In the genomic region with DNA sequence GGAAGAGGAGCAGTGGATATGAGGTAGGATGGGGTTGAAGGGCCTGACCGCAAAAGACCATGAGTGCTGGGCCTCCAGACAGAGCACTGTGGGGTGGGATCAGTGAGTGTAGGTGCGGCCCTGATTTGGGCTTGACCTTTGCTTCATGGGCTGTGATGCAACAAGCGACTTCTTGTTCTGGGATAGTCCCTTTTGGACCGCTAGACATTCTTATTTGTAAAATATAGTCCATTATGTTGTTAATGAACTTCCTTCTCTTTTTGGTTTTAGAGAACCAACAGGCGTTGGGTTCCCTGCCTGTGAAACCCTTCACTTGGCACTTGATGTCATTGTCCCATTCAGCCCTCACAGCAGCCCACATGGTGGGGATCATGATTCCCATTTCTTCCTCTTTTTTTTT, we compare ENCODE assay signal across 16 cellular contexts. TPM values are rescaled to one million over a fixed set of nuclear protein-coding genes. Genes with fewer than 3 reads are reported as not detected.
DNase-seq lines count a peak whose midpoint lies in the region; ATAC-seq lines count a peak whose summit lies in the region.
"Had no signal": no experiment of that assay in that cellular context is flagged by ENCODE, and none has a peak within 500 bp of the region (broad histone marks: within the 10 kb centered on the region; RNA-seq: fewer than 3 reads in every experiment).

No MANE protein-coding gene starts in this region.

- H3K27ac Mint-ChIP-seq in naive thymus-derived CD4-positive, alpha-beta T cell, result no peak overlapping the region
- no peak overlapping the region for H3K27ac Mint-ChIP-seq in activated naive CD4-positive, alpha-beta T cell treated with anti-CD3 and anti-CD28 coated beads for 36 hours
- H3K27ac Mint-ChIP-seq: CD8-positive, alpha-beta T cell had no signal

- DNase-seq in MV-4-11 (lab: John Stamatoyannopoulos, UW), result peak; percentile 12
- DNase-seq in NOMO-1 treated with dmso at 0.1 percent for 144 hours (lab: John Stamatoyannopoulos, UW; ENCODE audit: unreplicated experiment), result peak; percentile 14
- DNase-seq in naive thymus-derived CD4-positive, alpha-beta T cell, result no peak
- no peak for DNase-seq in activated naive CD4-positive, alpha-beta T cell treated with anti-CD3 and anti-CD28 coated beads for 36 hours
- no peak for DNase-seq in SHP77 treated with DMSO at 0.1 percent for 48 hours (lab: John Stamatoyannopoulos, UW)
- DNase-seq: ACHN; BE2C; C1 segment of cervical spinal cord; Calu3; CD8-positive, alpha-beta T cell; DMS79 treated with DMSO at 0.1 percent for 48 hours; GF-D8; HCEC 1CT had no signal

- no peaks in the 10 kb centered on the region for H3K27me3 ChIP-seq in naive thymus-derived CD4-positive, alpha-beta T cell (ENCODE audit: control insufficient read depth in 2 of 2, insufficient read depth in 2 of 2, low read length in 2 of 2)
- H3K27me3 ChIP-seq: BE2C had no signal

- H3K27ac ChIP-seq in naive thymus-derived CD4-positive, alpha-beta T cell (ENCODE audit: low read depth, low read length), result no peak overlapping the region

- intact Hi-C loops in naive thymus-derived CD4-positive, alpha-beta T cell (cut with micrococcal nuclease), result no loop called here
- intact Hi-C loops in activated naive CD4-positive, alpha-beta T cell treated with anti-CD3 and anti-CD28 coated beads for 36 hours (cut with micrococcal nuclease), result no loop called here

- H3K4me3 ChIP-seq in naive thymus-derived CD4-positive, alpha-beta T cell (ENCODE audit: low read length), result no peak overlapping the region

- POLR2A ChIA-PET in naive thymus-derived CD4-positive, alpha-beta T cell (lab: Charles Lee), result no interaction called here

- peaks cover 0 to 8% (median 0%) of the 10 kb centered on the region in 5 donors for H3K27me3 Mint-ChIP-seq in naive thymus-derived CD4-positive, alpha-beta T cell
- H3K27me3 Mint-ChIP-seq in activated naive CD4-positive, alpha-beta T cell treated with anti-CD3 and anti-CD28 coated beads for 36 hours (ENCODE audit: low read depth), result peaks cover 2% of the 10 kb centered on the region

- peaks cover 0 to 9% (median 0%) of the 10 kb centered on the region in 7 donors for H3K4me1 Mint-ChIP-seq in naive thymus-derived CD4-positive, alpha-beta T cell
- no peaks in the 10 kb centered on the region for H3K4me1 Mint-ChIP-seq in activated naive CD4-positive, alpha-beta T cell treated with anti-CD3 and anti-CD28 coated beads for 36 hours (ENCODE audit: low read depth)

- no peaks in the 10 kb centered on the region for H3K36me3 ChIP-seq in naive thymus-derived CD4-positive, alpha-beta T cell (ENCODE audit: control insufficient read depth in 2 of 3, insufficient read depth in 3 of 3, low read length in 3 of 3)
- H3K36me3 ChIP-seq: BE2C had no signal

- H3K4me3 Mint-ChIP-seq in naive thymus-derived CD4-positive, alpha-beta T cell, result no peak overlapping the region
- no peak overlapping the region for H3K4me3 Mint-ChIP-seq in activated naive CD4-positive, alpha-beta T cell treated with anti-CD3 and anti-CD28 coated beads for 36 hours
- H3K4me3 Mint-ChIP-seq: CD8-positive, alpha-beta T cell had no signal

- no peaks in the 10 kb centered on the region for H3K9me3 ChIP-seq in naive thymus-derived CD4-positive, alpha-beta T cell (ENCODE audit: control insufficient read depth in 2 of 3, low read length in 3 of 3)
- H3K9me3 ChIP-seq: BE2C had no signal

- no peaks in the 10 kb centered on the region for H3K9me3 Mint-ChIP-seq in naive thymus-derived CD4-positive, alpha-beta T cell
- no peaks in the 10 kb centered on the region for H3K9me3 Mint-ChIP-seq in activated naive CD4-positive, alpha-beta T cell treated with anti-CD3 and anti-CD28 coated beads for 36 hours
- H3K9me3 Mint-ChIP-seq: CD8-positive, alpha-beta T cell had no signal

- H3K36me3 Mint-ChIP-seq in naive thymus-derived CD4-positive, alpha-beta T cell, result no peaks in the 10 kb centered on the region
- no peaks in the 10 kb centered on the region for H3K36me3 Mint-ChIP-seq in activated naive CD4-positive, alpha-beta T cell treated with anti-CD3 and anti-CD28 coated beads for 36 hours (ENCODE audit: low read depth)
- H3K36me3 Mint-ChIP-seq: CD8-positive, alpha-beta T cell had no signal

- no peaks in the 10 kb centered on the region for H3K4me1 ChIP-seq in naive thymus-derived CD4-positive, alpha-beta T cell (ENCODE audit: control insufficient read depth in 2 of 2, insufficient read depth in 2 of 2, low read length in 2 of 2)
- H3K4me1 ChIP-seq: BE2C had no signal

- CTCF ChIA-PET in naive thymus-derived CD4-positive, alpha-beta T cell (lab: Charles Lee), result no interaction called here
- CTCF ChIA-PET in activated naive CD4-positive, alpha-beta T cell treated with anti-CD3 and anti-CD28 coated beads for 36 hours (lab: Charles Lee), result no interaction called here

- peak; percentile 71 for ATAC-seq in naive thymus-derived CD4-positive, alpha-beta T cell
- ATAC-seq in GM21381 (IDR thresholded peaks at IDR 0.05; ENCODE audit: unreplicated experiment), result no peak
- ATAC-seq: CD8-positive, alpha-beta T cell had no signal

RNA-seq across cellular contexts. Expression of gene TRH, which starts 15.8 kb away (rescaled TPM):
- total RNA-seq in naive thymus-derived CD4-positive, alpha-beta T cell, result not detected
- polyA plus RNA-seq in naive thymus-derived CD4-positive, alpha-beta T cell, result not detected
- not detected for total RNA-seq in activated naive CD4-positive, alpha-beta T cell treated with anti-CD3 and anti-CD28 coated beads for 36 hours
- total RNA-seq: Calu3; CD8-positive, alpha-beta T cell; H4; HT-29 had no signal

Comparison
In these comparisons a context has a peak if more than half of its experiments do, and no peak if none do; other contexts are left out.
1. DNase-seq: peak in MV-4-11 (single experiment) and NOMO-1 treated with dmso at 0.1 percent for 144 hours (single experiment); none in naive thymus-derived CD4-positive, alpha-beta T cell (0 of 9), activated naive CD4-positive, alpha-beta T cell treated with anti-CD3 and anti-CD28 coated beads for 36 hours (single experiment) and SHP77 treated with DMSO at 0.1 percent for 48 hours (single experiment).